In the genomic region with DNA sequence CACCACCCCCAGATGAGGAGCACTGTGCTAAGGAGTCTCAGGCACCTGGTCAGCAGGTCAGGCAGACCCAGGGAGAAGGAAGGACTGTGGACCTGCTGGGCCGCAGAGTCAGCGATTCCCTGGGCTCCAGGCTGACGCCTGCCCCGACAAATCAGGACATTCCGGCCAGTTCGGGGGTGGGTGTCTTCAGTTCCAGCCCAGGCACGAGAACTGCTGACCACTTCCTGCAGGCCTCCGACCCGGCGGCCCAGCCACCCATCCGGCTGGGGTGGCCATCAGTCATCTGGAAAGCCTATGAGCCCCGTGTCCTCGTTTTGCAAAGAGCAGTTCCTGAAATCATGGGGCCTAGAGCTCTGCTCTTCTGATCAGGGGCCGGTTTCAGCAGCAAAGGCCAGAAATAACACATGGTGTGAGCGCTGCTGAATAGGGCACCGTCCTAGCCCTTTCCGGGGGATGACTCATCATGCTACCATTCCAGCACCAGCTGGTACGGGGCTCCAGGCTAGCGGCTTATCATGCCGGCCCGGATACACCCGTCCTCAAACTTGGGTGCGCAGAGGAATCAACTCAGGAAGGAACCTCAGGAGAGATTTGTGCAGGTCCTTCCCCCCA, we compare ENCODE assay signal across 1 cellular context.
TF ChIP-seq lines count a peak whose summit lies in the region.

No MANE protein-coding gene starts in this region.

TF ChIP-seq in HepG2, 621 proteins besides CTCF, POLR2A, EP300 and RAD21 (continued from another document and continues in another):
- TF ChIP-seq, protein P1, sequence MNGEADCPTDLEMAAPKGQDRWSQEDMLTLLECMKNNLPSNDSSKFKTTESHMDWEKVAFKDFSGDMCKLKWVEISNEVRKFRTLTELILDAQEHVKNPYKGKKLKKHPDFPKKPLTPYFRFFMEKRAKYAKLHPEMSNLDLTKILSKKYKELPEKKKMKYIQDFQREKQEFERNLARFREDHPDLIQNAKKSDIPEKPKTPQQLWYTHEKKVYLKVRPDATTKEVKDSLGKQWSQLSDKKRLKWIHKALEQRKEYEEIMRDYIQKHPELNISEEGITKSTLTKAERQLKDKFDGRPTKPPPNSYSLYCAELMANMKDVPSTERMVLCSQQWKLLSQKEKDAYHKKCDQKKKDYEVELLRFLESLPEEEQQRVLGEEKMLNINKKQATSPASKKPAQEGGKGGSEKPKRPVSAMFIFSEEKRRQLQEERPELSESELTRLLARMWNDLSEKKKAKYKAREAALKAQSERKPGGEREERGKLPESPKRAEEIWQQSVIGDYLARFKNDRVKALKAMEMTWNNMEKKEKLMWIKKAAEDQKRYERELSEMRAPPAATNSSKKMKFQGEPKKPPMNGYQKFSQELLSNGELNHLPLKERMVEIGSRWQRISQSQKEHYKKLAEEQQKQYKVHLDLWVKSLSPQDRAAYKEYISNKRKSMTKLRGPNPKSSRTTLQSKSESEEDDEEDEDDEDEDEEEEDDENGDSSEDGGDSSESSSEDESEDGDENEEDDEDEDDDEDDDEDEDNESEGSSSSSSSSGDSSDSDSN (CRISPR knock-in tag; IDR thresholded peaks at IDR 0.05): peak; percentile 30; the same call in 1 of the 2 replicates
- TF ChIP-seq PHF20 (CRISPR knock-in tag; IDR thresholded peaks at IDR 0.05): no peak
- TF ChIP-seq TBL1XR1 (IDR thresholded peaks at IDR 0.05; ENCODE audit: borderline replicate concordance, low read length, partially characterized antibody): no peak
- no peak for TF ChIP-seq ZNF616 (CRISPR knock-in tag; IDR thresholded peaks at IDR 0.05; ENCODE audit: low read depth)
- TF ChIP-seq, protein P2, sequence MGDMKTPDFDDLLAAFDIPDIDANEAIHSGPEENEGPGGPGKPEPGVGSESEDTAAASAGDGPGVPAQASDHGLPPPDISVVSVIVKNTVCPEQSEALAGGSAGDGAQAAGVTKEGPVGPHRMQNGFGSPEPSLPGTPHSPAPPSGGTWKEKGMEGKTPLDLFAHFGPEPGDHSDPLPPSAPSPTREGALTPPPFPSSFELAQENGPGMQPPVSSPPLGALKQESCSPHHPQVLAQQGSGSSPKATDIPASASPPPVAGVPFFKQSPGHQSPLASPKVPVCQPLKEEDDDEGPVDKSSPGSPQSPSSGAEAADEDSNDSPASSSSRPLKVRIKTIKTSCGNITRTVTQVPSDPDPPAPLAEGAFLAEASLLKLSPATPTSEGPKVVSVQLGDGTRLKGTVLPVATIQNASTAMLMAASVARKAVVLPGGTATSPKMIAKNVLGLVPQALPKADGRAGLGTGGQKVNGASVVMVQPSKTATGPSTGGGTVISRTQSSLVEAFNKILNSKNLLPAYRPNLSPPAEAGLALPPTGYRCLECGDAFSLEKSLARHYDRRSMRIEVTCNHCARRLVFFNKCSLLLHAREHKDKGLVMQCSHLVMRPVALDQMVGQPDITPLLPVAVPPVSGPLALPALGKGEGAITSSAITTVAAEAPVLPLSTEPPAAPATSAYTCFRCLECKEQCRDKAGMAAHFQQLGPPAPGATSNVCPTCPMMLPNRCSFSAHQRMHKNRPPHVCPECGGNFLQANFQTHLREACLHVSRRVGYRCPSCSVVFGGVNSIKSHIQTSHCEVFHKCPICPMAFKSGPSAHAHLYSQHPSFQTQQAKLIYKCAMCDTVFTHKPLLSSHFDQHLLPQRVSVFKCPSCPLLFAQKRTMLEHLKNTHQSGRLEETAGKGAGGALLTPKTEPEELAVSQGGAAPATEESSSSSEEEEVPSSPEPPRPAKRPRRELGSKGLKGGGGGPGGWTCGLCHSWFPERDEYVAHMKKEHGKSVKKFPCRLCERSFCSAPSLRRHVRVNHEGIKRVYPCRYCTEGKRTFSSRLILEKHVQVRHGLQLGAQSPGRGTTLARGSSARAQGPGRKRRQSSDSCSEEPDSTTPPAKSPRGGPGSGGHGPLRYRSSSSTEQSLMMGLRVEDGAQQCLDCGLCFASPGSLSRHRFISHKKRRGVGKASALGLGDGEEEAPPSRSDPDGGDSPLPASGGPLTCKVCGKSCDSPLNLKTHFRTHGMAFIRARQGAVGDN (CRISPR knock-in tag; IDR thresholded peaks at IDR 0.05): peak; percentile 82
- TF ChIP-seq SPEN (CRISPR knock-in tag; IDR thresholded peaks at IDR 0.05; ENCODE audit: low read depth): 0 out of 2 replicates have a peak, but pooled peaks have one; percentile 43
- peak; percentile 73 for TF ChIP-seq PHF21A (CRISPR knock-in tag; IDR thresholded peaks at IDR 0.05)
- TF ChIP-seq ELF3 (CRISPR knock-in tag; IDR thresholded peaks at IDR 0.05): peak; percentile 21; the same call in 1 of the 2 replicates
- no peak for TF ChIP-seq SOX6 (IDR thresholded peaks at IDR 0.05)
- TF ChIP-seq SOX6 (CRISPR knock-in tag; IDR thresholded peaks at IDR 0.05): 0 out of 2 replicates have a peak, but pooled peaks have one; percentile 22
- TF ChIP-seq FOXC1 (CRISPR knock-in tag; IDR thresholded peaks at IDR 0.05; ENCODE audit: borderline replicate concordance): no peak
- TF ChIP-seq ZNF367 (CRISPR knock-in tag; IDR thresholded peaks at IDR 0.05; ENCODE audit: borderline replicate concordance): no peak
- TF ChIP-seq LCORL (IDR thresholded peaks at IDR 0.05): no peak
- TF ChIP-seq LCORL (CRISPR knock-in tag; IDR thresholded peaks at IDR 0.05): 0 out of 2 replicates have a peak, but pooled peaks have one; percentile 31
- TF ChIP-seq, protein P3, sequence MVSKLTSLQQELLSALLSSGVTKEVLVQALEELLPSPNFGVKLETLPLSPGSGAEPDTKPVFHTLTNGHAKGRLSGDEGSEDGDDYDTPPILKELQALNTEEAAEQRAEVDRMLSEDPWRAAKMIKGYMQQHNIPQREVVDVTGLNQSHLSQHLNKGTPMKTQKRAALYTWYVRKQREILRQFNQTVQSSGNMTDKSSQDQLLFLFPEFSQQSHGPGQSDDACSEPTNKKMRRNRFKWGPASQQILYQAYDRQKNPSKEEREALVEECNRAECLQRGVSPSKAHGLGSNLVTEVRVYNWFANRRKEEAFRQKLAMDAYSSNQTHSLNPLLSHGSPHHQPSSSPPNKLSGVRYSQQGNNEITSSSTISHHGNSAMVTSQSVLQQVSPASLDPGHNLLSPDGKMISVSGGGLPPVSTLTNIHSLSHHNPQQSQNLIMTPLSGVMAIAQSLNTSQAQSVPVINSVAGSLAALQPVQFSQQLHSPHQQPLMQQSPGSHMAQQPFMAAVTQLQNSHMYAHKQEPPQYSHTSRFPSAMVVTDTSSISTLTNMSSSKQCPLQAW (CRISPR knock-in tag; IDR thresholded peaks at IDR 0.05): peak; percentile 32; the same call in 1 of the 2 replicates
- TF ChIP-seq, protein P4, sequence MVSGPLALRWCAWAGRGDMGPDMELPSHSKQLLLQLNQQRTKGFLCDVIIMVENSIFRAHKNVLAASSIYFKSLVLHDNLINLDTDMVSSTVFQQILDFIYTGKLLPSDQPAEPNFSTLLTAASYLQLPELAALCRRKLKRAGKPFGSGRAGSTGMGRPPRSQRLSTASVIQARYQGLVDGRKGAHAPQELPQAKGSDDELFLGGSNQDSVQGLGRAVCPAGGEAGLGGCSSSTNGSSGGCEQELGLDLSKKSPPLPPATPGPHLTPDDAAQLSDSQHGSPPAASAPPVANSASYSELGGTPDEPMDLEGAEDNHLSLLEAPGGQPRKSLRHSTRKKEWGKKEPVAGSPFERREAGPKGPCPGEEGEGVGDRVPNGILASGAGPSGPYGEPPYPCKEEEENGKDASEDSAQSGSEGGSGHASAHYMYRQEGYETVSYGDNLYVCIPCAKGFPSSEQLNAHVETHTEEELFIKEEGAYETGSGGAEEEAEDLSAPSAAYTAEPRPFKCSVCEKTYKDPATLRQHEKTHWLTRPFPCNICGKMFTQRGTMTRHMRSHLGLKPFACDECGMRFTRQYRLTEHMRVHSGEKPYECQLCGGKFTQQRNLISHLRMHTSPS (CRISPR knock-in tag; IDR thresholded peaks at IDR 0.05; ENCODE audit: low read depth): no peak
- 0 out of 2 replicates have a peak, but pooled peaks have one; percentile 29 for TF ChIP-seq ZNF331 (CRISPR knock-in tag; IDR thresholded peaks at IDR 0.05)
- no peak for TF ChIP-seq ZMYM4 (CRISPR knock-in tag; IDR thresholded peaks at IDR 0.05)
- peak; percentile 78; the same call in 1 of the 2 replicates for TF ChIP-seq FOSL1 (CRISPR knock-in tag; IDR thresholded peaks at IDR 0.05; ENCODE audit: borderline replicate concordance)
- TF ChIP-seq SALL1 (CRISPR knock-in tag; IDR thresholded peaks at IDR 0.05): no peak
- TF ChIP-seq, protein P5, sequence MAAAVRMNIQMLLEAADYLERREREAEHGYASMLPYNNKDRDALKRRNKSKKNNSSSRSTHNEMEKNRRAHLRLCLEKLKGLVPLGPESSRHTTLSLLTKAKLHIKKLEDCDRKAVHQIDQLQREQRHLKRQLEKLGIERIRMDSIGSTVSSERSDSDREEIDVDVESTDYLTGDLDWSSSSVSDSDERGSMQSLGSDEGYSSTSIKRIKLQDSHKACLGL (CRISPR knock-in tag; IDR thresholded peaks at IDR 0.05): 0 out of 2 replicates have a peak, but pooled peaks have one; percentile 31
- TF ChIP-seq, protein P6, sequence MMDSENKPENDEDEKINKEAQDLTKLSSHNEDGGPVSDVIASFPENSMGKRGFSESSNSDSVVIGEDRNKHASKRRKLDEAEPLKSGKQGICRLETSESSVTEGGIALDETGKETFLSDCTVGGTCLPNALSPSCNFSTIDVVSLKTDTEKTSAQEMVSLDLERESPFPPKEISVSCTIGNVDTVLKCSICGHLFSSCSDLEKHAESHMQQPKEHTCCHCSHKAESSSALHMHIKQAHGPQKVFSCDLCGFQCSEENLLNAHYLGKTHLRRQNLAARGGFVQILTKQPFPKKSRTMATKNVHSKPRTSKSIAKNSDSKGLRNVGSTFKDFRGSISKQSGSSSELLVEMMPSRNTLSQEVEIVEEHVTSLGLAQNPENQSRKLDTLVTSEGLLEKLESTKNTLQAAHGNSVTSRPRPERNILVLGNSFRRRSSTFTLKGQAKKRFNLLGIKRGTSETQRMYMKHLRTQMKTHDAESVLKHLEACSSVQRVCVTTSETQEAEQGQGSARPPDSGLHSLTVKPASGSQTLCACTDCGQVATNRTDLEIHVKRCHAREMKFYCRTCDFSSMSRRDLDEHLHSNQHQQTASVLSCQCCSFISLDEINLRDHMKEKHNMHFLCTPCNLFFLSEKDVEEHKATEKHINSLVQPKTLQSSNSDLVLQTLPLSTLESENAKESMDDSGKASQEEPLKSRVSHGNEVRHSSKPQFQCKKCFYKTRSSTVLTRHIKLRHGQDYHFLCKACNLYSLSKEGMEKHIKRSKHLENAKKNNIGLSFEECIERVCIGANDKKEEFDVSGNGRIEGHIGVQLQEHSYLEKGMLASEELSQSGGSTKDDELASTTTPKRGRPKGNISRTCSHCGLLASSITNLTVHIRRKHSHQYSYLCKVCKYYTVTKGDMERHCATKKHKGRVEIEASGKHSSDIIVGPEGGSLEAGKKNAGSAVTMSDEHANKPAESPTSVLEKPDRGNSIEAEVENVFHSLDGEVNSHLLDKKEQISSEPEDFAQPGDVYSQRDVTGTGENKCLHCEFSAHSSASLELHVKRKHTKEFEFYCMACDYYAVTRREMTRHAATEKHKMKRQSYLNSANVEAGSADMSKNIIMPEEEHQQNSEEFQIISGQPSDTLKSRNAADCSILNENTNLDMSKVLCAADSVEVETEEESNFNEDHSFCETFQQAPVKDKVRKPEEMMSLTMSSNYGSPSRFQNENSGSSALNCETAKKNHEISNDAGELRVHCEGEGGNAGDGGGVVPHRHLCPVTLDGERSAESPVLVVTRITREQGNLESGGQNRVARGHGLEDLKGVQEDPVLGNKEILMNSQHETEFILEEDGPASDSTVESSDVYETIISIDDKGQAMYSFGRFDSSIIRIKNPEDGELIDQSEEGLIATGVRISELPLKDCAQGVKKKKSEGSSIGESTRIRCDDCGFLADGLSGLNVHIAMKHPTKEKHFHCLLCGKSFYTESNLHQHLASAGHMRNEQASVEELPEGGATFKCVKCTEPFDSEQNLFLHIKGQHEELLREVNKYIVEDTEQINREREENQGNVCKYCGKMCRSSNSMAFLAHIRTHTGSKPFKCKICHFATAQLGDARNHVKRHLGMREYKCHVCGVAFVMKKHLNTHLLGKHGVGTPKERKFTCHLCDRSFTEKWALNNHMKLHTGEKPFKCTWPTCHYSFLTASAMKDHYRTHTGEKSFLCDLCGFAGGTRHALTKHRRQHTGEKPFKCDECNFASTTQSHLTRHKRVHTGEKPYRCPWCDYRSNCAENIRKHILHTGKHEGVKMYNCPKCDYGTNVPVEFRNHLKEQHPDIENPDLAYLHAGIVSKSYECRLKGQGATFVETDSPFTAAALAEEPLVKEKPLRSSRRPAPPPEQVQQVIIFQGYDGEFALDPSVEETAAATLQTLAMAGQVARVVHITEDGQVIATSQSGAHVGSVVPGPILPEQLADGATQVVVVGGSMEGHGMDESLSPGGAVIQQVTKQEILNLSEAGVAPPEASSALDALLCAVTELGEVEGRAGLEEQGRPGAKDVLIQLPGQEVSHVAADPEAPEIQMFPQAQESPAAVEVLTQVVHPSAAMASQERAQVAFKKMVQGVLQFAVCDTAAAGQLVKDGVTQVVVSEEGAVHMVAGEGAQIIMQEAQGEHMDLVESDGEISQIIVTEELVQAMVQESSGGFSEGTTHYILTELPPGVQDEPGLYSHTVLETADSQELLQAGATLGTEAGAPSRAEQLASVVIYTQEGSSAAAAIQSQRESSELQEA (CRISPR knock-in tag; IDR thresholded peaks at IDR 0.05; ENCODE audit: not compliant biosample characterization): no peak
- 0 out of 2 replicates have a peak, but pooled peaks have one; percentile 14 for TF ChIP-seq ZBTB38 (CRISPR knock-in tag; IDR thresholded peaks at IDR 0.05)
- TF ChIP-seq, protein P7, sequence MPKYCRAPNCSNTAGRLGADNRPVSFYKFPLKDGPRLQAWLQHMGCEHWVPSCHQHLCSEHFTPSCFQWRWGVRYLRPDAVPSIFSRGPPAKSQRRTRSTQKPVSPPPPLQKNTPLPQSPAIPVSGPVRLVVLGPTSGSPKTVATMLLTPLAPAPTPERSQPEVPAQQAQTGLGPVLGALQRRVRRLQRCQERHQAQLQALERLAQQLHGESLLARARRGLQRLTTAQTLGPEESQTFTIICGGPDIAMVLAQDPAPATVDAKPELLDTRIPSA (CRISPR knock-in tag; IDR thresholded peaks at IDR 0.05; ENCODE audit: borderline replicate concordance): no peak
- TF ChIP-seq ZFP62 (CRISPR knock-in tag; IDR thresholded peaks at IDR 0.05): no peak
- TF ChIP-seq ZNF850 (CRISPR knock-in tag; conservative IDR thresholded peaks at IDR 0.05): no peak
- no peak; the same call in 1 of the 2 replicates for TF ChIP-seq ZNF350 (CRISPR knock-in tag; IDR thresholded peaks at IDR 0.05; ENCODE audit: borderline replicate concordance, low read depth)
- TF ChIP-seq ZNF235 (CRISPR knock-in tag; IDR thresholded peaks at IDR 0.05; ENCODE audit: borderline replicate concordance): no peak
- TF ChIP-seq FOSL2 (CRISPR knock-in tag; IDR thresholded peaks at IDR 0.05): peak; percentile 98
- TF ChIP-seq ZNF329 (CRISPR knock-in tag; IDR thresholded peaks at IDR 0.05; ENCODE audit: low read depth): no peak
- TF ChIP-seq GABPA (IDR thresholded peaks at IDR 0.05; ENCODE audit: low read depth, low read length): no peak
- TF ChIP-seq GABPA (CRISPR knock-in tag; IDR thresholded peaks at IDR 0.05; ENCODE audit: low read depth): peak; percentile 37; the same call in 1 of the 2 replicates
- TF ChIP-seq ZSCAN30 (CRISPR knock-in tag; IDR thresholded peaks at IDR 0.05): no peak
- no peak for TF ChIP-seq PTBP1 (IDR thresholded peaks at IDR 0.05; ENCODE audit: low read depth, low read length, poor library complexity, severe bottlenecking)
- peak; percentile 55; the same call in 1 of the 2 replicates for TF ChIP-seq ZNF317 (CRISPR knock-in tag; IDR thresholded peaks at IDR 0.05)
- TF ChIP-seq, protein P8, sequence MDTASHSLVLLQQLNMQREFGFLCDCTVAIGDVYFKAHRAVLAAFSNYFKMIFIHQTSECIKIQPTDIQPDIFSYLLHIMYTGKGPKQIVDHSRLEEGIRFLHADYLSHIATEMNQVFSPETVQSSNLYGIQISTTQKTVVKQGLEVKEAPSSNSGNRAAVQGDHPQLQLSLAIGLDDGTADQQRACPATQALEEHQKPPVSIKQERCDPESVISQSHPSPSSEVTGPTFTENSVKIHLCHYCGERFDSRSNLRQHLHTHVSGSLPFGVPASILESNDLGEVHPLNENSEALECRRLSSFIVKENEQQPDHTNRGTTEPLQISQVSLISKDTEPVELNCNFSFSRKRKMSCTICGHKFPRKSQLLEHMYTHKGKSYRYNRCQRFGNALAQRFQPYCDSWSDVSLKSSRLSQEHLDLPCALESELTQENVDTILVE (CRISPR knock-in tag; IDR thresholded peaks at IDR 0.05): no peak
- TF ChIP-seq ERF (CRISPR knock-in tag; IDR thresholded peaks at IDR 0.05): no peak; the same call in 1 of the 2 replicates
